In genomic region chr2:219991116-219991515, GRCh38 we compare ENCODE assay signal across 27 cellular contexts.
"Had no signal": no experiment of that assay in that cellular context is flagged by ENCODE, and none has a peak within 500 bp of the region (broad histone marks: within the 10 kb centered on the region; RNA-seq: fewer than 3 reads in every experiment).

No MANE protein-coding gene starts in this region.

- H3K27ac Mint-ChIP-seq: effector memory CD8-positive, alpha-beta T cell; mesothelial cell of epicardium; naive B cell; natural killer cell treated with Interleukin-12 subunit alpha and Interleukin-12 subunit beta and Interleukin-15 and Interleukin-18, amount 100 ng/mL, for 72 hours; stimulated activated effector memory CD8-positive, alpha-beta T cell treated with anti-CD3 and anti-CD28 coated beads, Interleukin-12 subunit alpha, Interleukin-12 subunit beta, amount 100 ng/mL, for 72 hours had no signal

- H3K36me3 Mint-ChIP-seq: mesothelial cell of epicardium; naive B cell; natural killer cell treated with Interleukin-12 subunit alpha and Interleukin-12 subunit beta and Interleukin-15 and Interleukin-18, amount 100 ng/mL, for 72 hours; stimulated activated effector memory CD8-positive, alpha-beta T cell treated with anti-CD3 and anti-CD28 coated beads, Interleukin-12 subunit alpha, Interleukin-12 subunit beta, amount 100 ng/mL, for 72 hours had no signal

- H3K9me3 Mint-ChIP-seq: stimulated activated effector memory CD8-positive, alpha-beta T cell treated with anti-CD3 and anti-CD28 coated beads, Interleukin-12 subunit alpha, Interleukin-12 subunit beta, amount 100 ng/mL, for 72 hours had no signal

- H3K36me3 ChIP-seq: esophagus squamous epithelium, gastrocnemius medialis, neutrophil, prostate gland, right atrium auricular region, sigmoid colon, stomach, thyroid gland, vagina had no signal

- H3K9me3 ChIP-seq: esophagus squamous epithelium, gastrocnemius medialis, mucosa of descending colon, neutrophil, prostate gland, right atrium auricular region, sigmoid colon, stomach, thyroid gland, vagina had no signal

- H3K27ac ChIP-seq: esophagus squamous epithelium, gastrocnemius medialis, hepatocyte, neutrophil, parathyroid adenoma, prostate gland, right atrium auricular region, sigmoid colon, stomach, thyroid gland, vagina had no signal

- ATAC-seq: effector memory CD8-positive, alpha-beta T cell; gastrocnemius medialis; left lobe of liver; mucosa of descending colon; natural killer cell treated with Interleukin-12 subunit alpha and Interleukin-12 subunit beta and Interleukin-15 and Interleukin-18, amount 100 ng/mL, for 72 hours; stimulated activated effector memory CD8-positive, alpha-beta T cell treated with anti-CD3 and anti-CD28 coated beads, Interleukin-12 subunit alpha, Interleukin-12 subunit beta, amount 100 ng/mL, for 72 hours had no signal

- H3K4me3 ChIP-seq: esophagus squamous epithelium, gastrocnemius medialis, hepatocyte, mucosa of descending colon, prostate gland, right atrium auricular region, sigmoid colon, stomach, thyroid gland, vagina had no signal

- DNase-seq: cortex of kidney; effector memory CD8-positive, alpha-beta T cell; erythroblast; esophagus squamous epithelium; gastrocnemius medialis; head of caudate nucleus; kidney; mesenchymal stem cell; mucosa of descending colon; naive B cell; sigmoid colon; stimulated activated CD4-positive, alpha-beta T cell treated with anti-CD3 and anti-CD28 coated beads, Interleukin-2, amount 100 ng/mL, for 24 hours; stimulated activated CD4-positive, alpha-beta T cell treated with anti-CD3 and anti-CD28 coated beads, Interleukin-4, amount 100 ng/mL, for 24 hours; stimulated activated naive CD4-positive, alpha-beta T cell treated with Interleukin-2 at 50 U/mL for 16 hours; stomach; thyroid gland; trophoblast cell had no signal

- H3K4me1 ChIP-seq: esophagus squamous epithelium, gastrocnemius medialis, parathyroid adenoma, prostate gland, sigmoid colon, stomach, thyroid gland, vagina had no signal

- H3K27me3 ChIP-seq: esophagus squamous epithelium, gastrocnemius medialis, hepatocyte, neutrophil, right atrium auricular region, sigmoid colon, stomach, thyroid gland, vagina had no signal
